ENCODE assay signal across 2 cellular contexts in the genomic region with DNA sequence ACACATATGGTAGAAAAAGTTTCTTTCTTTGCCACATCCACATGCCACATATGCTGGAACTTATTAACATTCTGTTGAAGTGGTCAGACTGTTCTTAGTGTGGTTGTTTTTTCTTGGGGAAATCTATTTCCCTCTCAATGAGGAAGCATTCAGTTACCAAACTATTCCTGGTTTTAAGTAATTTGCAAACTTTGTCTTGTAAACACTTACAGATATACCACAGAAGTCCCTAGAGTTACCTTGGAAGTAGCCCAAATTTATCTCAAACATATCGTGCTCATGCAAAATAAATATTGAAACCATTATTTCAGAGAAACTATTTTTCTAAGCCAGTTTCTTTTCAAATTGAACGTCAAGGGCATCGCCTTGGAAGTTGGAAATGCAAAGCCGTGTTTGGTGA.
TF ChIP-seq lines count a peak whose summit lies in the region.

No MANE protein-coding gene starts in this region.

TF ChIP-seq in GM23338, 12 proteins besides CTCF, POLR2A, EP300 and RAD21 (continued from another document):
- TF ChIP-seq ETS1 (IDR thresholded peaks at IDR 0.05) (no peak), STAT1 (IDR thresholded peaks at IDR 0.05; ENCODE audit: unreplicated experiment) (no peak), POLR2AphosphoS5 (IDR thresholded peaks at IDR 0.05; ENCODE audit: low read depth) (no peak), CREB1 (CRISPR knock-in tag; IDR thresholded peaks at IDR 0.05; ENCODE audit: low read depth) (no peak), EZH2phosphoT487 (IDR thresholded peaks at IDR 0.05; ENCODE audit: unreplicated experiment) (no peak), NANOG (IDR thresholded peaks at IDR 0.05; ENCODE audit: borderline replicate concordance) (no peak), EZH2 (IDR thresholded peaks at IDR 0.05; ENCODE audit: low read depth, unreplicated experiment) (no peak), ZNF114 (CRISPR knock-in tag; IDR thresholded peaks at IDR 0.05) (no peak), ZNF462 (CRISPR knock-in tag; IDR thresholded peaks at IDR 0.05) (no peak)
- TF ChIP-seq, protein P1, sequence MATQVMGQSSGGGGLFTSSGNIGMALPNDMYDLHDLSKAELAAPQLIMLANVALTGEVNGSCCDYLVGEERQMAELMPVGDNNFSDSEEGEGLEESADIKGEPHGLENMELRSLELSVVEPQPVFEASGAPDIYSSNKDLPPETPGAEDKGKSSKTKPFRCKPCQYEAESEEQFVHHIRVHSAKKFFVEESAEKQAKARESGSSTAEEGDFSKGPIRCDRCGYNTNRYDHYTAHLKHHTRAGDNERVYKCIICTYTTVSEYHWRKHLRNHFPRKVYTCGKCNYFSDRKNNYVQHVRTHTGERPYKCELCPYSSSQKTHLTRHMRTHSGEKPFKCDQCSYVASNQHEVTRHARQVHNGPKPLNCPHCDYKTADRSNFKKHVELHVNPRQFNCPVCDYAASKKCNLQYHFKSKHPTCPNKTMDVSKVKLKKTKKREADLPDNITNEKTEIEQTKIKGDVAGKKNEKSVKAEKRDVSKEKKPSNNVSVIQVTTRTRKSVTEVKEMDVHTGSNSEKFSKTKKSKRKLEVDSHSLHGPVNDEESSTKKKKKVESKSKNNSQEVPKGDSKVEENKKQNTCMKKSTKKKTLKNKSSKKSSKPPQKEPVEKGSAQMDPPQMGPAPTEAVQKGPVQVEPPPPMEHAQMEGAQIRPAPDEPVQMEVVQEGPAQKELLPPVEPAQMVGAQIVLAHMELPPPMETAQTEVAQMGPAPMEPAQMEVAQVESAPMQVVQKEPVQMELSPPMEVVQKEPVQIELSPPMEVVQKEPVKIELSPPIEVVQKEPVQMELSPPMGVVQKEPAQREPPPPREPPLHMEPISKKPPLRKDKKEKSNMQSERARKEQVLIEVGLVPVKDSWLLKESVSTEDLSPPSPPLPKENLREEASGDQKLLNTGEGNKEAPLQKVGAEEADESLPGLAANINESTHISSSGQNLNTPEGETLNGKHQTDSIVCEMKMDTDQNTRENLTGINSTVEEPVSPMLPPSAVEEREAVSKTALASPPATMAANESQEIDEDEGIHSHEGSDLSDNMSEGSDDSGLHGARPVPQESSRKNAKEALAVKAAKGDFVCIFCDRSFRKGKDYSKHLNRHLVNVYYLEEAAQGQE (IDR thresholded peaks at IDR 0.05; ENCODE audit: unreplicated experiment): no peak

TF ChIP-seq in K562, 482 proteins besides CTCF, POLR2A, EP300 and RAD21 (continued from another document):
- TF ChIP-seq RFX7 (CRISPR knock-in tag; IDR thresholded peaks at IDR 0.05): no peak
- no peak for TF ChIP-seq ERF (CRISPR knock-in tag; IDR thresholded peaks at IDR 0.05)
- no peak for TF ChIP-seq ZNF165 (CRISPR knock-in tag; IDR thresholded peaks at IDR 0.05; ENCODE audit: borderline replicate concordance)
- no peak for TF ChIP-seq SIN3A (IDR thresholded peaks at IDR 0.05; ENCODE audit: borderline replicate concordance in 2 of 2, control insufficient read depth in 1 of 2, low read depth in 2 of 2, low read length in 2 of 2)
- TF ChIP-seq MED1 (CRISPR knock-in tag; IDR thresholded peaks at IDR 0.05; ENCODE audit: borderline replicate concordance): no peak
- TF ChIP-seq ZNF197 (CRISPR knock-in tag; IDR thresholded peaks at IDR 0.05; ENCODE audit: low read depth): no peak
- no peak for TF ChIP-seq HNRNPLL (IDR thresholded peaks at IDR 0.05; ENCODE audit: low read depth, low read length, poor library complexity, severe bottlenecking)
- TF ChIP-seq SUPT5H (IDR thresholded peaks at IDR 0.05): no peak
